In the genomic region with DNA sequence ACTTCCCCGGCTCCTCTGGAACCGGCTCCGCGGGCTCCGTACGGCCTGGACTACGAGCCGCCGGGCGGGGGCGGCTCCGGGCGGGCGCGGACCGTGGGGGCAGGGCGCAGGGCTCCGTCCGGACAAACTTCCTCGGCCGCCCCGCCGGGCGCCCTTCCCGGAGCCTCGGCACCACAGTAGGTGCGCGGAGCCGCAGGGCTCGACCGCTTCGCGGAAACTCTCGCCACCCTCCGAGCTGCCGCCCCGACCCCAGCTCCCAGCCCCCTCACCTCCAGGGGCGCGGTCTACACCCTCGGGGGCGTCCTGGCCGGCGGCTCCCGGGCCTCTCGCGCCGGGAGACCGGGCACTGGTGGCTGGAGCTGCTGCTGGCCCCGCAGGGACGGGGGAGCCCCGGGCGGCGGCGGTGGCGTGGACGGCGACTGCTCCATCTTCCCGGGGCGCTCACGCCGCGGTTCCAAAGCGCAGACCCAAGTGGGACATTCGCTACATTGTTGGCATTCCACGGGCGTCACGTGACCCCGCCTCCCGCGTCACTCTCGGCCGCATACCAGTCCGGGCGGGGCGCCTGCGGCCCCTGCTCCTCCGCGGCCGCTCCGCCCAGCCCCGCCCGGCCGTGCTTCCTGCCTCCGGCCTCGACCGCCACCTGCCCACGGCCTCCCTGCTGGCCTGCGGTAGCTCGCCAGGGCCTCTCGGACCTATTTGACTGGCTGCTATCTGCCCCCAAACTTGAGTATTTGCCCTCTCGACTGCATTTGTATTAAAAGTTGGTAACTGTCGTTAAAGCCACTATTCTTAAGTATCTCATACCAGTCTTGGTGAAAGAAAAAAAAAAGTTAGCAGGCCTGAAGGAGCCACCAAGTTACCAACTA, we compare ENCODE assay signal across 8 cellular contexts. TPM values are rescaled to one million over a fixed set of nuclear protein-coding genes. Genes with fewer than 3 reads are reported as not detected.
DNase-seq lines count a peak whose midpoint lies in the region; ATAC-seq and TF ChIP-seq lines count a peak whose summit lies in the region.

Gene LATS2 (minus strand): TSS at position 510 of the 869 bp plus-strand sequence. CDS start 15,560 bp downstream, outside the sequence.

- intact Hi-C loops in left cardiac atrium (cut with DNase I): loop anchor here in 1 of 2 donors (5.0 kb wide), 1 partner anchor 44 kb away; no protein-coding TSS in a partner anchor

- H3K9ac ChIP-seq in parathyroid adenoma: peak within 1 kb of the TSS; percentile 46

- ATAC-seq in GM21447 (IDR thresholded peaks at IDR 0.05; ENCODE audit: unreplicated experiment): peak; percentile 93
- ATAC-seq in left cardiac atrium: peak; percentile 95 to 97

- no peaks in the 10 kb centered on the region for H3K27me3 ChIP-seq in parathyroid adenoma (ENCODE audit: control insufficient read depth, insufficient read depth, low read length)

- H3K9me3 ChIP-seq in parathyroid adenoma (ENCODE audit: control insufficient read depth, low read length): no peaks in the 10 kb centered on the region

- H3K27ac ChIP-seq in parathyroid adenoma: peak within 1 kb of the TSS; percentile 88

- H3K4me3 ChIP-seq in parathyroid adenoma (ENCODE audit: low read depth, low read length): peak within 1 kb of the TSS; percentile 68

- peak within 1 kb of the TSS; percentile 64 for H3K4me2 ChIP-seq in parathyroid adenoma (ENCODE audit: low read length)

- H3K4me1 ChIP-seq in parathyroid adenoma: no peaks in the 10 kb centered on the region

- TF ChIP-seq CTCF in parathyroid adenoma (IDR thresholded peaks at IDR 0.05): no peak

- peaks cover 3% of the 10 kb centered on the region for H3K79me2 ChIP-seq in parathyroid adenoma

- no peaks in the 10 kb centered on the region for H3K36me3 ChIP-seq in parathyroid adenoma (ENCODE audit: control insufficient read depth, insufficient read depth, low read length)

- DNase-seq in Daoy (ENCODE audit: low read depth) (peak; percentile 93), HUDEP-2 (lab: John Stamatoyannopoulos, UW; ENCODE audit: unreplicated experiment in 76 of 76) (peak in 74 of 76 experiments; percentile 15 to 89 (median 77)), SW480 (ENCODE audit: low spot score) (peak; percentile 92), anterior cingulate cortex (lab: John Stamatoyannopoulos, UW) (peak in 55 of 58 donors; percentile 10 to 94 (median 75)), left cardiac atrium (peak; percentile 97), ureter (ENCODE audit: low spot score) (peak; percentile 96)

- H2AFZ ChIP-seq in parathyroid adenoma: peak within 1 kb of the TSS; percentile 88

RNA-seq across cellular contexts. Expression of gene LATS2, which starts in this region (rescaled TPM):
- total RNA-seq in Daoy (2014; rRNA removed; shearing (Covaris generic)): 4.6 and 5.4 TPM in 2 replicates
- total RNA-seq in left cardiac atrium (10 to 100 TPM; 19.3 to 30.9 TPM), ureter (30.1 TPM)

Comparison
In these comparisons a context has a peak if more than half of its experiments do, and no peak if none do; other contexts are left out.
1. Peak in every context shown above with its lines: DNase-seq, ATAC-seq, H3K4me3 ChIP-seq and H3K27ac ChIP-seq.